Comparison of ENCODE assay signal across 16 cellular contexts in the genomic region with DNA sequence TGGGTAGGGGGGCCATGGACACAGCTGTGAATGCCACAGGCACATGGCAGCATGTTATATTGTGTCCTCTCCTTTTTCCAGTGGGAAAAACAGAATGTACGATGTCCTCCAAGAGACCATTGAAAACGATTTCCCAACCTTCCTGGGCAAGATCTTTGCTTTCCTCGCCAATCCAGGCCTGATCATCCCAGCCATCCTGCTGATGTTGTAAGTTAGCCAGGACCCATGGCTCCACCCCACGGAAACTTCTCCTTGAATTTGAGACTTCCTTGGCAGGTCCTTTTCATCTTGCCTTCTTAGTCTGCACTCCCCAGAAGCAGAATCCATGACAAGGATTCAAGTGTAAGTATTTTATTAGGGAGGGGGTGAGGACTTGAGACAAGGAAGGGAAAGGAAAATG. TPM values are rescaled to one million over a fixed set of nuclear protein-coding genes. Genes with fewer than 3 reads are reported as not detected.
DNase-seq lines count a peak whose midpoint lies in the region; ATAC-seq lines count a peak whose summit lies in the region.
"Had no signal": no experiment of that assay in that cellular context is flagged by ENCODE, and none has a peak within 500 bp of the region (broad histone marks: within the 10 kb centered on the region; RNA-seq: fewer than 3 reads in every experiment).

No MANE protein-coding gene starts in this region.

- ATAC-seq in Right ventricle myocardium inferior (peak; percentile 80), sciatic nerve (peak; percentile 85), GM21390 (IDR thresholded peaks at IDR 0.05; ENCODE audit: unreplicated experiment) (no peak), GM21737 (IDR thresholded peaks at IDR 0.05; ENCODE audit: unreplicated experiment) (no peak)

- no peak for DNase-seq in Right ventricle myocardium inferior (ENCODE audit: missing footprints)
- no peak for DNase-seq in cardiac septum (ENCODE audit: low spot score)
- peak; percentile 24 for DNase-seq in islet precursor cell
- no peak for DNase-seq in sciatic nerve (ENCODE audit: low spot score)
- no peak for DNase-seq in NCI-H2081 treated with DMSO at 0.1 percent for 48 hours (lab: John Stamatoyannopoulos, UW)
- DNase-seq in inferior parietal cortex (ENCODE audit: extremely low spot score): no peak
- DNase-seq: AML-193, DMS 273 treated with DMSO at 0.1 percent for 48 hours, DND-41, IMR-90, NCI-H1417, NCI-H1930, NCI-H345, NCI-H524 treated with DMSO at 0.1 percent for 48 hours had no signal

- intact Hi-C loops in Right ventricle myocardium inferior (cut with DNase I): no loop called here
- intact Hi-C loops in cardiac septum (cut with DNase I): no loop called here
- intact Hi-C loops in sciatic nerve (cut with DNase I): loop anchor here (5.0 kb wide), 1 partner anchor 1362 kb away; no protein-coding TSS in a partner anchor

RNA-seq across cellular contexts. Expression of gene NOP56, which starts 28.2 kb away (rescaled TPM):
- total RNA-seq in Right ventricle myocardium inferior (46.7 TPM), cardiac septum (62.2 TPM), sciatic nerve (97.4 TPM)

RNA-seq across cellular contexts. Expression of gene IDH3B, which starts 39.8 kb away (rescaled TPM):
- total RNA-seq in Right ventricle myocardium inferior (255 TPM), cardiac septum (121 TPM), sciatic nerve (67.0 TPM)

Comparison
In these comparisons a context has a peak if more than half of its experiments do, and no peak if none do; other contexts are left out.
1. ATAC-seq: peak in Right ventricle myocardium inferior (single experiment) and sciatic nerve (single experiment); none in GM21390 (single experiment) and GM21737 (single experiment).